In genomic region chr4:53340145-53340544, GRCh38 we compare ENCODE assay signal across 2 cellular contexts. TPM values are rescaled to one million over a fixed set of nuclear protein-coding genes. Genes with fewer than 3 reads are reported as not detected.
DNase-seq lines count a peak whose midpoint lies in the region; TF ChIP-seq lines count a peak whose summit lies in the region.
"Not testable (repeated sequence)": the region's sequence is repeated elsewhere in the genome, so short reads cannot be mapped to it uniquely, and the experiment has no call there.

No MANE protein-coding gene starts in this region.

- not testable (repeated sequence) for H3K36me3 Mint-ChIP-seq in chondrocyte (ENCODE audit: low read depth)

- DNase-seq in chondrocyte (ENCODE audit: low spot score): peak; percentile 66
- DNase-seq in neuronal stem cell (ENCODE audit: low spot score): not testable (repeated sequence)

- H2BK15ac ChIP-seq in neuronal stem cell (ENCODE audit: low read length): not testable (repeated sequence)

- H2BK5ac ChIP-seq in neuronal stem cell (ENCODE audit: low read length): not testable (repeated sequence)

- H3K4me1 Mint-ChIP-seq in chondrocyte (ENCODE audit: low read depth): not testable (repeated sequence)

- H3K27me3 ChIP-seq in neuronal stem cell (ENCODE audit: control insufficient read depth in 3 of 3, insufficient read depth in 3 of 3, low read depth in 1 of 3, low read length in 3 of 3): not testable (repeated sequence)

- H2BK120ac ChIP-seq in neuronal stem cell (ENCODE audit: low read depth, low read length): not testable (repeated sequence)

- H3K36me3 ChIP-seq in neuronal stem cell (replicated peaks in 1 of 2; ENCODE audit: control insufficient read depth in 2 of 2, insufficient read depth in 2 of 2, low read length in 2 of 2): not testable (repeated sequence)

- H2BK12ac ChIP-seq in neuronal stem cell (ENCODE audit: low read length): not testable (repeated sequence)

- not testable (repeated sequence) for H4K91ac ChIP-seq in neuronal stem cell (ENCODE audit: low read depth, low read length, poor library complexity)

- not testable (repeated sequence) for H3K9ac ChIP-seq in neuronal stem cell (ENCODE audit: low read depth, low read length, poor library complexity)

- H2AK5ac ChIP-seq in neuronal stem cell (ENCODE audit: low read depth, low read length): not testable (repeated sequence)

- H3K27me3 Mint-ChIP-seq in chondrocyte (ENCODE audit: low read depth): not testable (repeated sequence)

- WGBS in neuronal stem cell (ENCODE audit: extremely low coverage in 2 of 2, insufficient read length in 2 of 2, insufficient replicate concordance in 1 of 2), 2 donors: no CpG with 5 or more reads among the region's 12 CpGs

- not testable (repeated sequence) for TF ChIP-seq CTCF in chondrocyte (IDR thresholded peaks at IDR 0.05)

- H2AFZ ChIP-seq in neuronal stem cell (ENCODE audit: low read length): not testable (repeated sequence)

- not testable (repeated sequence) for H3K4me2 ChIP-seq in neuronal stem cell (ENCODE audit: insufficient read depth, low read length, poor library complexity, severe bottlenecking)

- not testable (repeated sequence) for H4K8ac ChIP-seq in neuronal stem cell (ENCODE audit: low read depth, low read length)

- H3K27ac ChIP-seq in neuronal stem cell (replicated peaks; ENCODE audit: low read length): not testable (repeated sequence)

- not testable (repeated sequence) for H3K18ac ChIP-seq in neuronal stem cell (ENCODE audit: low read length)

- H3K4me3 ChIP-seq in neuronal stem cell (ENCODE audit: low read length in 2 of 2): not testable (repeated sequence)

- H3K9me3 Mint-ChIP-seq in chondrocyte (ENCODE audit: low read depth): peaks cover 14% of the 10 kb centered on the region

- not testable (repeated sequence) for H3K4me1 ChIP-seq in neuronal stem cell (ENCODE audit: control insufficient read depth in 2 of 2, insufficient read depth in 1 of 2, low read depth in 1 of 2, low read length in 2 of 2)

- peak overlapping the region; percentile 38 for H3K14ac ChIP-seq in neuronal stem cell (ENCODE audit: low read length)

- H3K9me3 ChIP-seq in neuronal stem cell (replicated peaks in 1 of 2; ENCODE audit: control insufficient read depth in 2 of 2, insufficient read depth in 1 of 2, low read depth in 1 of 2, low read length in 2 of 2): not testable (repeated sequence)

- H3K23ac ChIP-seq in neuronal stem cell (ENCODE audit: low read depth, low read length, poor library complexity): not testable (repeated sequence)

- H3K27ac Mint-ChIP-seq in chondrocyte (ENCODE audit: unreplicated experiment): not testable (repeated sequence)

- not testable (repeated sequence) for H3K79me1 ChIP-seq in neuronal stem cell (ENCODE audit: low read depth, low read length)

- not testable (repeated sequence) for H3K4ac ChIP-seq in neuronal stem cell (ENCODE audit: low read length)

- not testable (repeated sequence) for H3K4me3 Mint-ChIP-seq in chondrocyte (ENCODE audit: unreplicated experiment)

RNA-seq across cellular contexts. Expression of gene SCFD2, which starts 25.7 kb away (rescaled TPM):
- 10.7 to 30.5 TPM (median 10.8 TPM) in 3 replicates for total RNA-seq in chondrocyte
- polyA plus RNA-seq in neuronal stem cell (2013, experiment 1 of 2): 3.2 TPM
- 3.0 TPM for polyA plus RNA-seq in neuronal stem cell (2013, experiment 2 of 2)

RNA-seq across cellular contexts. Expression of gene FIP1L1, which starts 37.3 kb away (rescaled TPM):
- 46.0 to 50.9 TPM (median 46.0 TPM) in 3 replicates for total RNA-seq in chondrocyte
- 93.4 TPM for polyA plus RNA-seq in neuronal stem cell (2013, experiment 1 of 2)
- polyA plus RNA-seq in neuronal stem cell (2013, experiment 2 of 2): 94.5 TPM
